In genomic region chrX:102650903-102651241, GRCh38 we compare ENCODE assay signal across 9 cellular contexts. TPM values are rescaled to one million over a fixed set of nuclear protein-coding genes. Genes with fewer than 3 reads are reported as not detected.
DNase-seq lines count a peak whose midpoint lies in the region; ATAC-seq, FAIRE-seq and TF ChIP-seq lines count a peak whose summit lies in the region.
"Had no signal": no experiment of that assay in that cellular context is flagged by ENCODE, and none has a peak within 500 bp of the region (broad histone marks: within the 10 kb centered on the region; RNA-seq: fewer than 3 reads in every experiment).

No MANE protein-coding gene starts in this region.

- no peak for TF ChIP-seq POLR2A in GM12892 (IDR thresholded peaks at IDR 0.05; ENCODE audit: low read depth, low read length)

- CTCF ChIA-PET in HEK293 (lab: Yijun Ruan, JAX): no interaction called here

- peak overlapping the region; percentile 93 for H3K27ac Mint-ChIP-seq in activated naive CD8-positive, alpha-beta T cell treated with anti-CD3 and anti-CD28 coated beads for 36 hours
- H3K27ac Mint-ChIP-seq in stimulated activated effector memory CD8-positive, alpha-beta T cell treated with anti-CD3 and anti-CD28 coated beads, Interleukin-12 subunit alpha, Interleukin-12 subunit beta, amount 100 ng/mL, for 72 hours: peak overlapping the region; percentile 91

- peaks cover 19% of the 10 kb centered on the region for H3K4me1 Mint-ChIP-seq in activated naive CD8-positive, alpha-beta T cell treated with anti-CD3 and anti-CD28 coated beads for 36 hours
- peaks cover 21% of the 10 kb centered on the region for H3K4me1 Mint-ChIP-seq in stimulated activated effector memory CD8-positive, alpha-beta T cell treated with anti-CD3 and anti-CD28 coated beads, Interleukin-12 subunit alpha, Interleukin-12 subunit beta, amount 100 ng/mL, for 72 hours

- no peak for FAIRE-seq in GM12892 (lab: Jason Lieb, UNC)
- FAIRE-seq: RCC 7860 had no signal

- H3K27ac ChIP-seq in HEK293 (ENCODE audit: extremely low read depth, low read depth, low read length): no peak overlapping the region

- H3K27me3 Mint-ChIP-seq in activated naive CD8-positive, alpha-beta T cell treated with anti-CD3 and anti-CD28 coated beads for 36 hours: no peaks in the 10 kb centered on the region

- H3K4me1 ChIP-seq in HEK293 (ENCODE audit: control insufficient read depth, insufficient read depth, low read length): no peaks in the 10 kb centered on the region

- no peaks in the 10 kb centered on the region for H3K9me3 ChIP-seq in HEK293 (ENCODE audit: control insufficient read depth, insufficient read depth, low read depth, low read length)

- no peaks in the 10 kb centered on the region for H3K36me3 ChIP-seq in HEK293 (ENCODE audit: control insufficient read depth in 2 of 2, insufficient read depth in 1 of 2, low read length in 2 of 2)

- ATAC-seq in stimulated activated effector memory CD8-positive, alpha-beta T cell treated with anti-CD3 and anti-CD28 coated beads, Interleukin-12 subunit alpha, Interleukin-12 subunit beta, amount 100 ng/mL, for 72 hours: peak; percentile 45
- no peak for ATAC-seq in HG02973 (IDR thresholded peaks at IDR 0.05; ENCODE audit: unreplicated experiment)
- no peak for ATAC-seq in GM18870 (IDR thresholded peaks at IDR 0.05; ENCODE audit: unreplicated experiment)

- no peak for DNase-seq in activated naive CD8-positive, alpha-beta T cell treated with anti-CD3 and anti-CD28 coated beads for 36 hours
- no peak for DNase-seq in stimulated activated effector memory CD8-positive, alpha-beta T cell treated with anti-CD3 and anti-CD28 coated beads, Interleukin-12 subunit alpha, Interleukin-12 subunit beta, amount 100 ng/mL, for 72 hours (ENCODE audit: low spot score in 2 of 2)
- DNase-seq in NCI-H146 treated with DMSO at 0.1 percent for 48 hours (lab: John Stamatoyannopoulos, UW; ENCODE audit: unreplicated experiment): no peak
- no peak for DNase-seq in GM12892 (ENCODE audit: insufficient read length)

- H3K4me3 ChIP-seq in HEK293 (ENCODE audit: low read depth, low read length): peak overlapping the region; percentile 38
- H3K4me3 ChIP-seq in iPS-11a (ENCODE audit: low read depth, low read length): peak overlapping the region; percentile 35

- no peak for TF ChIP-seq CTCF in HEK293 (tag by site-specific recombination; IDR thresholded peaks at IDR 0.05)

- peaks cover 11% of the 10 kb centered on the region for H3K36me3 Mint-ChIP-seq in activated naive CD8-positive, alpha-beta T cell treated with anti-CD3 and anti-CD28 coated beads for 36 hours
- H3K36me3 Mint-ChIP-seq in stimulated activated effector memory CD8-positive, alpha-beta T cell treated with anti-CD3 and anti-CD28 coated beads, Interleukin-12 subunit alpha, Interleukin-12 subunit beta, amount 100 ng/mL, for 72 hours: no peaks in the 10 kb centered on the region

- H3K4me3 Mint-ChIP-seq in activated naive CD8-positive, alpha-beta T cell treated with anti-CD3 and anti-CD28 coated beads for 36 hours: peak overlapping the region; percentile 91
- peak overlapping the region; percentile 88 for H3K4me3 Mint-ChIP-seq in stimulated activated effector memory CD8-positive, alpha-beta T cell treated with anti-CD3 and anti-CD28 coated beads, Interleukin-12 subunit alpha, Interleukin-12 subunit beta, amount 100 ng/mL, for 72 hours

- POLR2A ChIA-PET in HEK293 (lab: Yijun Ruan, JAX): no interaction called here

- no peaks in the 10 kb centered on the region for H3K9me3 Mint-ChIP-seq in activated naive CD8-positive, alpha-beta T cell treated with anti-CD3 and anti-CD28 coated beads for 36 hours
- no peaks in the 10 kb centered on the region for H3K9me3 Mint-ChIP-seq in stimulated activated effector memory CD8-positive, alpha-beta T cell treated with anti-CD3 and anti-CD28 coated beads, Interleukin-12 subunit alpha, Interleukin-12 subunit beta, amount 100 ng/mL, for 72 hours

TF ChIP-seq in HEK293, 187 proteins besides CTCF, POLR2A, EP300 and RAD21:
- no peak for TF ChIP-seq ELK4 (IDR thresholded peaks at IDR 0.05; ENCODE audit: borderline replicate concordance, low read depth, low read length)

RNA-seq across cellular contexts. Expression of gene GPRASP1, which starts 0.4 kb away (rescaled TPM):
- 1 to 10 TPM; 2.3 to 3.8 TPM for total RNA-seq in activated naive CD8-positive, alpha-beta T cell treated with anti-CD3 and anti-CD28 coated beads for 36 hours
- 0.36 TPM for polyA plus RNA-seq in GM12892 (2012; ENCODE audit: missing spikeins)

RNA-seq across cellular contexts. Expression of gene ARMCX5, which starts 51.6 kb away (rescaled TPM):
- 10 to 100 TPM; 10.9 to 13.3 TPM for total RNA-seq in activated naive CD8-positive, alpha-beta T cell treated with anti-CD3 and anti-CD28 coated beads for 36 hours
- 10.2 TPM for polyA plus RNA-seq in GM12892 (2012; ENCODE audit: missing spikeins)
